In the genomic region with DNA sequence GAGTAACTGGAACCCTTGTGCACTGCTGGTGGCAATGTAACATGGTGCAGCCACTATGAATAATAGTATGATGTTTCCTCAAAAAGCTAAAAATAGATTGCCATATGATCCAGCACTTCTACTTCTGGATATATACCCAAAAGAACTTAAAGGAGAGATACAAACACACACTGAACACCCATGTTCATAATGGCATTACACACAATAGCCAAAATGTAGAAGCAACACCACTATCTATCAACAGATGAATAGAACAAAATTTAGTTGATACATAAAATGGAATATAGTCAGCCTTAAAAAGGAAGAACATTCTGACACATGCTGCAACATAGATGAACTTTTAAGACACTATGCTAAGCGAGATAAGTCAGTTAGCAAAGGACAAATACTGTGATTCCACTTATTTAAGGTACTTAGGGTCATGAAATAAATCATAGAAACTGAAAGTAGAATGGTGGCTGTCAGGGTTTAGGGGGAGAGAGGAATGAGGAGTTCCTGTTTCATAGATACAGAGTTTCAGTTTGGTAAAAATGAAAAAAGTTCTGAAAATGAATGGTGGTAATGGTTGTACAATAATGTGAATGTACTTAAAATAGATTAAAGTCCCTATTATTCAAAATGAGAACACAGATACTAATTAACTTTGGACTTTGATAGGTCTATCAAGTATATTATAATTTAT, we compare ENCODE assay signal across 8 cellular contexts. TPM values are rescaled to one million over a fixed set of nuclear protein-coding genes. Genes with fewer than 3 reads are reported as not detected.
DNase-seq lines count a peak whose midpoint lies in the region; ATAC-seq and TF ChIP-seq lines count a peak whose summit lies in the region.

No MANE protein-coding gene starts in this region.

- peaks cover 5% of the 10 kb centered on the region; the same call in 1 of the 2 replicates for H3K9me3 ChIP-seq in BLaER1
- no peaks in the 10 kb centered on the region for H3K9me3 ChIP-seq in SU-DHL-6 (ENCODE audit: insufficient read depth, low read length)
- H3K9me3 ChIP-seq in A673 (ENCODE audit: low read depth, low read length, poor library complexity, severe bottlenecking), result no peaks in the 10 kb centered on the region

- no peaks in the 10 kb centered on the region for H3K79me2 ChIP-seq in SU-DHL-6 (ENCODE audit: insufficient read depth, low read length)

- H3K4me2 ChIP-seq in BLaER1, result peak overlapping the region; percentile 45
- peak overlapping the region; percentile 49 for H3K4me2 ChIP-seq in SU-DHL-6 (ENCODE audit: low read depth, low read length, poor library complexity, severe bottlenecking)

- TF ChIP-seq CTCF in SU-DHL-6 (IDR thresholded peaks at IDR 0.05; ENCODE audit: insufficient read depth, low read length, poor library complexity, severe bottlenecking), result no peak
- no peak for TF ChIP-seq CTCF in A673 (conservative IDR thresholded peaks at IDR 0.05; ENCODE audit: low read depth, low read length)

- ATAC-seq in GM19035 (IDR thresholded peaks at IDR 0.05; ENCODE audit: unreplicated experiment) (peak; percentile 96), HG03045 (IDR thresholded peaks at IDR 0.05; ENCODE audit: unreplicated experiment) (peak; percentile 92), SK-N-SH treated with all-trans-retinoic acid at 6 μM for 48 hours (no peak)

- intact Hi-C loops in A673 (cut with micrococcal nuclease; ENCODE audit: unreplicated experiment), result loop anchor here (5.0 to 10.0 kb wide), 5 partner anchors 183 to 643 kb away; no protein-coding TSS in a partner anchor

- BruUV-seq in A673 (replicated peaks; lab: Mats Ljungman, UMichigan), result no TSS peak

- H3K4me1 ChIP-seq in BLaER1 (peaks cover 12% of the 10 kb centered on the region), A673 (ENCODE audit: insufficient read depth, low read length, poor library complexity, severe bottlenecking) (no peaks in the 10 kb centered on the region)

- no peaks in the 10 kb centered on the region for H3K9me2 ChIP-seq in SU-DHL-6 (replicated peaks; ENCODE audit: insufficient read depth, low read length)

- H3K4me3 ChIP-seq in BLaER1 (no peak overlapping the region), SU-DHL-6 (ENCODE audit: insufficient read depth, low read length, poor library complexity, severe bottlenecking) (no peak overlapping the region), A673 (ENCODE audit: low read depth, low read length, poor library complexity, severe bottlenecking) (no peak overlapping the region)

- no peak overlapping the region for H2AFZ ChIP-seq in SU-DHL-6 (ENCODE audit: low read depth, low read length, severe bottlenecking)

- CTCF ChIA-PET in A673 (lab: Charles Lee), result no interaction called here

- H4K20me1 ChIP-seq in BLaER1 (0 out of 2 replicates have a peak, but pooled peaks cover 6% of the 10 kb centered on the region), SU-DHL-6 (ENCODE audit: low read depth, low read length) (no peaks in the 10 kb centered on the region)

- DNase-seq in A673 (ENCODE audit: low spot score) (no peak), H4 (ENCODE audit: low spot score) (no peak), AG08396 (ENCODE audit: low spot score) (no peak)

- H3K27me3 ChIP-seq in BLaER1, result no peaks in the 10 kb centered on the region
- no peaks in the 10 kb centered on the region for H3K27me3 ChIP-seq in SU-DHL-6 (ENCODE audit: low read length)
- no peaks in the 10 kb centered on the region for H3K27me3 ChIP-seq in A673 (replicated peaks; ENCODE audit: insufficient read depth, low read depth, low read length, poor library complexity)

- 0 out of 2 replicates have a peak, but pooled peaks cover 5% of the 10 kb centered on the region for H3F3A ChIP-seq in SU-DHL-6 (ENCODE audit: insufficient read depth)

- H3K9ac ChIP-seq in BLaER1 (no peak overlapping the region), SU-DHL-6 (ENCODE audit: low read length) (no peak overlapping the region)

- POLR2A ChIA-PET in A673 (lab: Charles Lee; ENCODE audit: low non-redundant PET), result no interaction called here

- H3K27ac ChIP-seq in BLaER1, result no peak overlapping the region
- H3K27ac ChIP-seq in SU-DHL-6 (ENCODE audit: low read depth, low read length), result no peak overlapping the region
- no peak overlapping the region for H3K27ac ChIP-seq in A673 (ENCODE audit: low read depth, low read length, poor library complexity, severe bottlenecking)

- H3K36me3 ChIP-seq in BLaER1 (peaks cover 11% of the 10 kb centered on the region), SU-DHL-6 (ENCODE audit: low read length) (no peaks in the 10 kb centered on the region), A673 (ENCODE audit: insufficient read depth, low read length, poor library complexity, severe bottlenecking) (no peaks in the 10 kb centered on the region)

TF ChIP-seq in SK-N-SH treated with all-trans-retinoic acid at 6 μM for 48 hours, 23 proteins besides CTCF, POLR2A, EP300 and RAD21:
- TF ChIP-seq ZFP30 (CRISPR knock-in tag; IDR thresholded peaks at IDR 0.05) (no peak), TCF4 (CRISPR knock-in tag; IDR thresholded peaks at IDR 0.05; ENCODE audit: borderline replicate concordance) (no peak), CSDC2 (CRISPR knock-in tag; IDR thresholded peaks at IDR 0.05) (no peak)
- TF ChIP-seq, protein P1, sequence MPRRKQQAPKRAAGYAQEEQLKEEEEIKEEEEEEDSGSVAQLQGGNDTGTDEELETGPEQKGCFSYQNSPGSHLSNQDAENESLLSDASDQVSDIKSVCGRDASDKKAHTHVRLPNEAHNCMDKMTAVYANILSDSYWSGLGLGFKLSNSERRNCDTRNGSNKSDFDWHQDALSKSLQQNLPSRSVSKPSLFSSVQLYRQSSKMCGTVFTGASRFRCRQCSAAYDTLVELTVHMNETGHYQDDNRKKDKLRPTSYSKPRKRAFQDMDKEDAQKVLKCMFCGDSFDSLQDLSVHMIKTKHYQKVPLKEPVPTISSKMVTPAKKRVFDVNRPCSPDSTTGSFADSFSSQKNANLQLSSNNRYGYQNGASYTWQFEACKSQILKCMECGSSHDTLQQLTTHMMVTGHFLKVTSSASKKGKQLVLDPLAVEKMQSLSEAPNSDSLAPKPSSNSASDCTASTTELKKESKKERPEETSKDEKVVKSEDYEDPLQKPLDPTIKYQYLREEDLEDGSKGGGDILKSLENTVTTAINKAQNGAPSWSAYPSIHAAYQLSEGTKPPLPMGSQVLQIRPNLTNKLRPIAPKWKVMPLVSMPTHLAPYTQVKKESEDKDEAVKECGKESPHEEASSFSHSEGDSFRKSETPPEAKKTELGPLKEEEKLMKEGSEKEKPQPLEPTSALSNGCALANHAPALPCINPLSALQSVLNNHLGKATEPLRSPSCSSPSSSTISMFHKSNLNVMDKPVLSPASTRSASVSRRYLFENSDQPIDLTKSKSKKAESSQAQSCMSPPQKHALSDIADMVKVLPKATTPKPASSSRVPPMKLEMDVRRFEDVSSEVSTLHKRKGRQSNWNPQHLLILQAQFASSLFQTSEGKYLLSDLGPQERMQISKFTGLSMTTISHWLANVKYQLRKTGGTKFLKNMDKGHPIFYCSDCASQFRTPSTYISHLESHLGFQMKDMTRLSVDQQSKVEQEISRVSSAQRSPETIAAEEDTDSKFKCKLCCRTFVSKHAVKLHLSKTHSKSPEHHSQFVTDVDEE (CRISPR knock-in tag; IDR thresholded peaks at IDR 0.05), result no peak

RNA-seq across cellular contexts. Expression of a gene that starts 59.5 kb away (rescaled TPM):
- 0.13 TPM in 2 replicates for total RNA-seq in A673 (2021)
- 0.06 and 0.08 TPM in 2 replicates for total RNA-seq in H4 (2014; rRNA removed; shearing (Covaris generic))
